In genomic region chr18:13982136-13982535, GRCh38 we compare ENCODE assay signal across 27 cellular contexts.
DNase-seq lines count a peak whose midpoint lies in the region; ATAC-seq and TF ChIP-seq lines count a peak whose summit lies in the region.
"Had no signal": no experiment of that assay in that cellular context is flagged by ENCODE, and none has a peak within 500 bp of the region (broad histone marks: within the 10 kb centered on the region; RNA-seq: fewer than 3 reads in every experiment).

No MANE protein-coding gene starts in this region.

- H3K36me3 Mint-ChIP-seq in endothelial cell (ENCODE audit: low read depth, unreplicated experiment) = no peaks in the 10 kb centered on the region
- no peaks in the 10 kb centered on the region for H3K36me3 Mint-ChIP-seq in neural progenitor cell
- H3K36me3 Mint-ChIP-seq: CD4-positive, alpha-beta memory T cell; T-cell had no signal

- peak overlapping the region; percentile 27 for H2AFZ ChIP-seq in neural progenitor cell (replicated peaks)
- H2AFZ ChIP-seq: GM23248 had no signal

- H3K27me3 Mint-ChIP-seq in endothelial cell (ENCODE audit: unreplicated experiment) (no peaks in the 10 kb centered on the region), neural progenitor cell (ENCODE audit: insufficient read depth, low read depth) (no peaks in the 10 kb centered on the region)

- H3K9me3 ChIP-seq in NT2/D1 (ENCODE audit: insufficient read depth, low read length) = no peaks in the 10 kb centered on the region; the same call in 1 of the 2 replicates
- H3K9me3 ChIP-seq in neural progenitor cell (ENCODE audit: low read depth) = no peaks in the 10 kb centered on the region
- H3K9me3 ChIP-seq: psoas muscle had no signal

- no peaks in the 10 kb centered on the region for H3K9me3 Mint-ChIP-seq in endothelial cell (ENCODE audit: unreplicated experiment)
- no peaks in the 10 kb centered on the region for H3K9me3 Mint-ChIP-seq in neural progenitor cell

- H3K4me3 ChIP-seq in H7 (ENCODE audit: insufficient read depth, low read depth, low read length) (no peak overlapping the region), NT2/D1 (ENCODE audit: insufficient read length, low read depth) (no peak overlapping the region), neural progenitor cell (no peak overlapping the region), foreskin fibroblast (ENCODE audit: low read depth in 1 of 2, low read length in 2 of 2) (no peak overlapping the region)
- H3K4me3 ChIP-seq: dorsolateral prefrontal cortex, GM23248, heart left ventricle, psoas muscle had no signal

- DNase-seq in H7 (peak; percentile 63), NT2/D1 (ENCODE audit: low read depth, low spot score) (peak; percentile 40), endothelial cell (ENCODE audit: low spot score) (peak; percentile 29), neural progenitor cell (ENCODE audit: low spot score) (peak; percentile 52), foreskin fibroblast (no peak), NCI-H2107 (lab: John Stamatoyannopoulos, UW) (no peak)
- DNase-seq: activated CD4-positive, alpha-beta T cell treated with anti-CD3 and anti-CD28 coated beads for 1 hour; activated CD8-positive, alpha-beta T cell treated with anti-CD3 and anti-CD28 coated beads, Interleukin-2, amount 10 ng/mL, durations not matched to agents 7 days and 5 days; activated effector memory CD4-positive, alpha-beta T cell treated with Interleukin-2 at 50 U/mL for 16 hours; activated T-cell treated with anti-CD3 and anti-CD28 coated beads for 4 hours; CD4-positive, alpha-beta memory T cell; DMS153; dorsolateral prefrontal cortex; GF-D8; GM23248; heart left ventricle; NCI-H1048; NCI-H187; NCI-H226; NCI-H748 treated with DMSO at 0.1 percent for 48 hours; psoas muscle; stimulated activated CD8-positive, alpha-beta memory T cell treated with anti-CD3 and anti-CD28 coated beads, Interleukin-4, amount 100 ng/mL, for 48 hours; T-cell; trophoblast cell had no signal

- no peaks in the 10 kb centered on the region for H3K4me1 ChIP-seq in NT2/D1 (ENCODE audit: insufficient read depth, insufficient read length)
- no peaks in the 10 kb centered on the region for H3K4me1 ChIP-seq in neural progenitor cell
- H3K4me1 ChIP-seq: heart left ventricle, psoas muscle had no signal

- H3K27ac Mint-ChIP-seq in endothelial cell (ENCODE audit: unreplicated experiment) (no peak overlapping the region), neural progenitor cell (no peak overlapping the region)
- H3K27ac Mint-ChIP-seq: activated CD8-positive, alpha-beta T cell treated with anti-CD3 and anti-CD28 coated beads, Interleukin-2, amount 10 ng/mL, durations not matched to agents 7 days and 5 days; CD4-positive, alpha-beta memory T cell; T-cell had no signal

- no peak overlapping the region for H3K27ac ChIP-seq in neural progenitor cell
- H3K27ac ChIP-seq: dorsolateral prefrontal cortex, GM23248, heart left ventricle, psoas muscle had no signal

- no peaks in the 10 kb centered on the region for H3K4me1 Mint-ChIP-seq in endothelial cell (ENCODE audit: unreplicated experiment)
- no peaks in the 10 kb centered on the region for H3K4me1 Mint-ChIP-seq in neural progenitor cell
- H3K4me1 Mint-ChIP-seq: CD4-positive, alpha-beta memory T cell; central memory CD8-positive, alpha-beta T cell; T-cell had no signal

- H3F3A ChIP-seq in neural progenitor cell (ENCODE audit: low read depth) = no peaks in the 10 kb centered on the region

- TF ChIP-seq CTCF in endothelial cell (IDR thresholded peaks at IDR 0.05; ENCODE audit: unreplicated experiment) (no peak), neural progenitor cell (IDR thresholded peaks at IDR 0.05) (peak; percentile 59), foreskin fibroblast (IDR thresholded peaks at IDR 0.05; ENCODE audit: low read depth, low read length) (no peak)

- H3K36me3 ChIP-seq in H7 (replicated peaks; ENCODE audit: control insufficient read depth, insufficient read depth, low read length) = no peaks in the 10 kb centered on the region
- H3K36me3 ChIP-seq in NT2/D1 (ENCODE audit: insufficient read depth, insufficient read length, low read length) = no peaks in the 10 kb centered on the region
- H3K36me3 ChIP-seq in neural progenitor cell = no peaks in the 10 kb centered on the region
- H3K36me3 ChIP-seq: heart left ventricle had no signal

- H3K27me3 ChIP-seq in H7 (ENCODE audit: control insufficient read depth, insufficient read depth, low read length) (no peaks in the 10 kb centered on the region), NT2/D1 (ENCODE audit: insufficient read depth, insufficient read length) (no peaks in the 10 kb centered on the region), neural progenitor cell (no peaks in the 10 kb centered on the region)
- H3K27me3 ChIP-seq: heart left ventricle had no signal

- no peak overlapping the region for H3K9ac ChIP-seq in NT2/D1 (ENCODE audit: insufficient read length, low read depth)
- no peak overlapping the region for H3K9ac ChIP-seq in neural progenitor cell
- H3K9ac ChIP-seq: GM23248 had no signal

- no peak for ATAC-seq in GM18861 (IDR thresholded peaks at IDR 0.05; ENCODE audit: unreplicated experiment)
- ATAC-seq: activated CD8-positive, alpha-beta T cell treated with anti-CD3 and anti-CD28 coated beads, Interleukin-2, amount 10 ng/mL, durations not matched to agents 7 days and 5 days; heart left ventricle; psoas muscle; Right ventricle myocardium inferior; T-cell had no signal

- no peaks in the 10 kb centered on the region for H3K79me2 ChIP-seq in neural progenitor cell (ENCODE audit: low read depth)

- no peak overlapping the region for H3K4me2 ChIP-seq in neural progenitor cell

- no peaks in the 10 kb centered on the region for H4K20me1 ChIP-seq in neural progenitor cell (ENCODE audit: low read depth)

- H3K4me3 Mint-ChIP-seq in endothelial cell (ENCODE audit: unreplicated experiment) = no peak overlapping the region
- no peak overlapping the region for H3K4me3 Mint-ChIP-seq in neural progenitor cell
- H3K4me3 Mint-ChIP-seq: activated CD8-positive, alpha-beta T cell treated with anti-CD3 and anti-CD28 coated beads, Interleukin-2, amount 10 ng/mL, durations not matched to agents 7 days and 5 days; CD4-positive, alpha-beta memory T cell; central memory CD8-positive, alpha-beta T cell; T-cell had no signal

Comparison
In these comparisons a context has a peak if more than half of its experiments do, and no peak if none do; other contexts are left out.
1. DNase-seq: peak in H7 (single experiment), NT2/D1 (single experiment), endothelial cell (single experiment) and neural progenitor cell (single experiment); none in foreskin fibroblast (0 of 2) and NCI-H2107 (single experiment).